15 cellular contexts compared by ENCODE assay signal in genomic region chr6:169117663-169118062, GRCh38.
DNase-seq lines count a peak whose midpoint lies in the region; ATAC-seq and TF ChIP-seq lines count a peak whose summit lies in the region.
"Had no signal": no experiment of that assay in that cellular context is flagged by ENCODE, and none has a peak within 500 bp of the region (broad histone marks: within the 10 kb centered on the region; RNA-seq: fewer than 3 reads in every experiment).

No MANE protein-coding gene starts in this region.

- no peak overlapping the region for H3K4me3 Mint-ChIP-seq in activated CD4-positive, alpha-beta T cell treated with anti-CD3 and anti-CD28 coated beads, Interleukin-2, amount 10 ng/mL, durations not matched to agents 24 days and 14 days
- H3K4me3 Mint-ChIP-seq in stimulated activated naive CD8-positive, alpha-beta T cell treated with anti-CD3 and anti-CD28 coated beads, Interleukin-15, amount 100 ng/mL, for 72 hours: no peak overlapping the region
- H3K4me3 Mint-ChIP-seq in osteocyte (ENCODE audit: unreplicated experiment): no peak overlapping the region
- H3K4me3 Mint-ChIP-seq: B cell; CD4-positive, alpha-beta T cell; CD8-positive, alpha-beta T cell had no signal

- intact Hi-C loops in activated CD4-positive, alpha-beta T cell treated with anti-CD3 and anti-CD28 coated beads, Interleukin-2, amount 10 ng/mL, durations not matched to agents 24 days and 14 days (cut with micrococcal nuclease): no loop called here

- H3K4me1 Mint-ChIP-seq in activated CD4-positive, alpha-beta T cell treated with anti-CD3 and anti-CD28 coated beads, Interleukin-2, amount 10 ng/mL, durations not matched to agents 24 days and 14 days: no peaks in the 10 kb centered on the region
- H3K4me1 Mint-ChIP-seq in stimulated activated naive CD8-positive, alpha-beta T cell treated with anti-CD3 and anti-CD28 coated beads, Interleukin-15, amount 100 ng/mL, for 72 hours: peaks cover 6% of the 10 kb centered on the region
- H3K4me1 Mint-ChIP-seq in osteocyte (ENCODE audit: unreplicated experiment): peaks cover 10% of the 10 kb centered on the region
- H3K4me1 Mint-ChIP-seq: B cell had no signal

- ATAC-seq in stimulated activated naive CD8-positive, alpha-beta T cell treated with anti-CD3 and anti-CD28 coated beads, Interleukin-15, amount 100 ng/mL, for 72 hours: peak; percentile 30
- ATAC-seq in stimulated activated naive CD8-positive, alpha-beta T cell treated with anti-CD3 and anti-CD28 coated beads, Interleukin-15, Interleukin-2, amounts not matched to agents 100 U/mL and 50 U/mL, for 24 hours: no peak
- ATAC-seq in GM18511 (IDR thresholded peaks at IDR 0.05; ENCODE audit: unreplicated experiment): no peak
- ATAC-seq: A549; CD8-positive, alpha-beta T cell had no signal

- no peak overlapping the region for H3K27ac Mint-ChIP-seq in activated CD4-positive, alpha-beta T cell treated with anti-CD3 and anti-CD28 coated beads, Interleukin-2, amount 10 ng/mL, durations not matched to agents 24 days and 14 days
- no peak overlapping the region for H3K27ac Mint-ChIP-seq in stimulated activated naive CD8-positive, alpha-beta T cell treated with anti-CD3 and anti-CD28 coated beads, Interleukin-15, amount 100 ng/mL, for 72 hours
- no peak overlapping the region for H3K27ac Mint-ChIP-seq in osteocyte (ENCODE audit: unreplicated experiment)
- H3K27ac Mint-ChIP-seq: B cell; CD4-positive, alpha-beta T cell; CD8-positive, alpha-beta T cell had no signal

- H3K27me3 Mint-ChIP-seq in activated CD4-positive, alpha-beta T cell treated with anti-CD3 and anti-CD28 coated beads, Interleukin-2, amount 10 ng/mL, durations not matched to agents 24 days and 14 days: no peaks in the 10 kb centered on the region
- H3K27me3 Mint-ChIP-seq in stimulated activated naive CD8-positive, alpha-beta T cell treated with anti-CD3 and anti-CD28 coated beads, Interleukin-15, amount 100 ng/mL, for 72 hours: no peaks in the 10 kb centered on the region
- no peaks in the 10 kb centered on the region for H3K27me3 Mint-ChIP-seq in osteocyte (ENCODE audit: unreplicated experiment)
- H3K27me3 Mint-ChIP-seq: B cell; CD4-positive, alpha-beta T cell had no signal

- peak; percentile 26 for DNase-seq in activated CD4-positive, alpha-beta T cell treated with anti-CD3 and anti-CD28 coated beads, Interleukin-2, amount 10 ng/mL, durations not matched to agents 24 days and 14 days
- DNase-seq in activated CD4-positive, alpha-beta T cell treated with anti-CD3 and anti-CD28 coated beads for 48 hours: no peak
- no peak for DNase-seq in stimulated activated naive CD8-positive, alpha-beta T cell treated with anti-CD3 and anti-CD28 coated beads, Interleukin-15, amount 100 ng/mL, for 72 hours
- no peak for DNase-seq in stimulated activated naive CD8-positive, alpha-beta T cell treated with anti-CD3 and anti-CD28 coated beads, Interleukin-15, Interleukin-2, amounts not matched to agents 100 U/mL and 50 U/mL, for 24 hours
- peak; percentile 73 for DNase-seq in osteocyte (ENCODE audit: extremely low spot score, unreplicated experiment)
- DNase-seq: AML-193; Caco-2; Calu3; CD4-positive, alpha-beta T cell; CD8-positive, alpha-beta T cell; DMS79 treated with DMSO at 0.1 percent for 48 hours; GF-D8 had no signal

- no peaks in the 10 kb centered on the region for H3K36me3 Mint-ChIP-seq in activated CD4-positive, alpha-beta T cell treated with anti-CD3 and anti-CD28 coated beads, Interleukin-2, amount 10 ng/mL, durations not matched to agents 24 days and 14 days (ENCODE audit: low read depth)
- H3K36me3 Mint-ChIP-seq in osteocyte (ENCODE audit: unreplicated experiment): no peaks in the 10 kb centered on the region
- H3K36me3 Mint-ChIP-seq: CD8-positive, alpha-beta T cell had no signal

- H3K9me3 Mint-ChIP-seq in activated CD4-positive, alpha-beta T cell treated with anti-CD3 and anti-CD28 coated beads, Interleukin-2, amount 10 ng/mL, durations not matched to agents 24 days and 14 days: no peaks in the 10 kb centered on the region
- peaks cover 0 to 6% of the 10 kb centered on the region in 2 donors for H3K9me3 Mint-ChIP-seq in stimulated activated naive CD8-positive, alpha-beta T cell treated with anti-CD3 and anti-CD28 coated beads, Interleukin-15, amount 100 ng/mL, for 72 hours
- peaks cover under 1% of the 10 kb centered on the region for H3K9me3 Mint-ChIP-seq in osteocyte (ENCODE audit: unreplicated experiment)
- H3K9me3 Mint-ChIP-seq: CD4-positive, alpha-beta T cell; CD8-positive, alpha-beta T cell had no signal

- no peak for TF ChIP-seq CTCF in osteocyte (IDR thresholded peaks at IDR 0.05)

Comparison
In these comparisons a context has a peak if more than half of its experiments do, and no peak if none do; other contexts are left out.
1. DNase-seq: peak in activated CD4-positive, alpha-beta T cell treated with anti-CD3 and anti-CD28 coated beads, Interleukin-2, amount 10 ng/mL, durations not matched to agents 24 days and 14 days (single experiment) and osteocyte (single experiment); none in activated CD4-positive, alpha-beta T cell treated with anti-CD3 and anti-CD28 coated beads for 48 hours (single experiment), stimulated activated naive CD8-positive, alpha-beta T cell treated with anti-CD3 and anti-CD28 coated beads, Interleukin-15, amount 100 ng/mL, for 72 hours (0 of 2) and stimulated activated naive CD8-positive, alpha-beta T cell treated with anti-CD3 and anti-CD28 coated beads, Interleukin-15, Interleukin-2, amounts not matched to agents 100 U/mL and 50 U/mL, for 24 hours (single experiment).